ENCODE assay signal across 23 cellular contexts in genomic region chr3:16199769-16200168, GRCh38. TPM values are rescaled to one million over a fixed set of nuclear protein-coding genes. Genes with fewer than 3 reads are reported as not detected.
DNase-seq lines count a peak whose midpoint lies in the region; ATAC-seq and TF ChIP-seq lines count a peak whose summit lies in the region.
"Had no signal": no experiment of that assay in that cellular context is flagged by ENCODE, and none has a peak within 500 bp of the region (broad histone marks: within the 10 kb centered on the region; RNA-seq: fewer than 3 reads in every experiment).

No MANE protein-coding gene starts in this region.

- H3K4me1 ChIP-seq in DND-41 (ENCODE audit: insufficient read depth, low read length) (peaks cover 29% of the 10 kb centered on the region), OCI-LY7 (ENCODE audit: insufficient read depth, low read length, poor library complexity, severe bottlenecking) (no peaks in the 10 kb centered on the region), mesendoderm (ENCODE audit: control insufficient read depth, low read depth, low read length) (no peaks in the 10 kb centered on the region)
- H3K4me1 ChIP-seq: A549, Caco-2 had no signal

- H3K23ac ChIP-seq in mesendoderm (ENCODE audit: low read length): peak overlapping the region; percentile 19

- peaks cover 25% of the 10 kb centered on the region for H3K4me1 Mint-ChIP-seq in activated T-cell treated with anti-CD3 and anti-CD28 coated beads, Interleukin-2, amount 50 U/mL, for 72 hours (ENCODE audit: low read depth)

- H3K36me3 Mint-ChIP-seq in activated T-cell treated with anti-CD3 and anti-CD28 coated beads, Interleukin-2, amount 50 U/mL, for 72 hours (ENCODE audit: insufficient read depth in 2 of 2): no peaks in the 10 kb centered on the region
- H3K36me3 Mint-ChIP-seq: CD8-positive, alpha-beta T cell had no signal

- no peak overlapping the region for H4K5ac ChIP-seq in mesendoderm (ENCODE audit: low read length)

- no peaks in the 10 kb centered on the region for H3K79me2 ChIP-seq in DND-41 (ENCODE audit: insufficient read depth, low read length)
- H3K79me2 ChIP-seq in OCI-LY7 (ENCODE audit: insufficient read depth, low read depth, low read length): no peaks in the 10 kb centered on the region
- H3K79me2 ChIP-seq in mesendoderm (ENCODE audit: control insufficient read depth, insufficient read depth, low read length): no peaks in the 10 kb centered on the region

- intact Hi-C loops in OCI-LY7 (cut with micrococcal nuclease; ENCODE audit: unreplicated experiment): no loop called here

- ATAC-seq in activated T-cell treated with anti-CD3 and anti-CD28 coated beads, Interleukin-2, amount 50 U/mL, for 72 hours (replicated peaks in 1 of 2): peak in 1 of 2 donors; percentile 48
- ATAC-seq in DND-41 (ENCODE audit: insufficient read depth, low read depth) (peak; percentile 64), HG03571 (IDR thresholded peaks at IDR 0.05; ENCODE audit: unreplicated experiment) (no peak), GM21367 (IDR thresholded peaks at IDR 0.05; ENCODE audit: unreplicated experiment) (no peak)
- ATAC-seq: A549; CD8-positive, alpha-beta T cell; GM23338 had no signal

- no peak overlapping the region for H3K18ac ChIP-seq in mesendoderm (ENCODE audit: low read length)

- H3K36me3 ChIP-seq in DND-41 (ENCODE audit: insufficient read depth, low read length) (no peaks in the 10 kb centered on the region), OCI-LY7 (ENCODE audit: insufficient read depth, low read length) (no peaks in the 10 kb centered on the region), mesendoderm (ENCODE audit: control insufficient read depth, insufficient read depth, low read length) (no peaks in the 10 kb centered on the region)
- H3K36me3 ChIP-seq: MG63 had no signal

- H2AFZ ChIP-seq in DND-41 (ENCODE audit: low read depth, low read length): no peak overlapping the region
- no peak overlapping the region for H2AFZ ChIP-seq in OCI-LY7 (ENCODE audit: low read length)
- H2AFZ ChIP-seq: GM23338 had no signal

- H3K4me3 ChIP-seq in DND-41 (ENCODE audit: low read depth in 1 of 2, low read length in 2 of 2) (no peak overlapping the region), OCI-LY7 (ENCODE audit: low read depth, low read length, poor library complexity, severe bottlenecking) (no peak overlapping the region), mesendoderm (ENCODE audit: low read length) (no peak overlapping the region)
- H3K4me3 ChIP-seq: A549, GM23338, MG63 had no signal

- H2AK5ac ChIP-seq in mesendoderm (ENCODE audit: low read length): no peak overlapping the region

- H3K4ac ChIP-seq in mesendoderm (ENCODE audit: low read depth, low read length): no peak overlapping the region

- H3K27me3 Mint-ChIP-seq in activated T-cell treated with anti-CD3 and anti-CD28 coated beads, Interleukin-2, amount 50 U/mL, for 72 hours (ENCODE audit: low read depth): peaks cover 14% of the 10 kb centered on the region

- no TSS peak for BruUV-seq in OCI-LY7 (replicated peaks; lab: Mats Ljungman, UMichigan)

- no peak for DNase-seq in activated T-cell treated with anti-CD3 and anti-CD28 coated beads, Interleukin-2, amount 50 U/mL, for 72 hours
- DNase-seq in activated T-cell treated with anti-CD3 and anti-CD28 coated beads, Interleukin-2, amount 50 U/mL, for 1 hour: no peak
- DNase-seq in DND-41: peak; percentile 47
- DNase-seq in OCI-LY7 (ENCODE audit: low spot score): peak; percentile 33
- no peak for DNase-seq in mesendoderm
- no peak for DNase-seq in GM13976 (ENCODE audit: low spot score)
- DNase-seq: AML-193; Caco-2; CD8-positive, alpha-beta T cell; GF-D8; H9; KBM-7; MG63; NCI-H2029; NCI-H446; NCI-H524 treated with DMSO at 0.1 percent for 48 hours; SK-N-SH; SW 1271 had no signal

- no peak overlapping the region for H2BK5ac ChIP-seq in mesendoderm (ENCODE audit: low read length)

- in situ Hi-C loops in GM13976 (cut with MboI; ENCODE audit: low sequenced_read_pairs, unreplicated experiment): no loop called here

- no peak overlapping the region for H3K56ac ChIP-seq in mesendoderm (ENCODE audit: low read length)

- H3K79me1 ChIP-seq in mesendoderm (ENCODE audit: low read length): no peaks in the 10 kb centered on the region

- H2BK15ac ChIP-seq in mesendoderm (replicated peaks; ENCODE audit: low read depth): no peak overlapping the region

- no peaks in the 10 kb centered on the region for H3K9me3 ChIP-seq in DND-41 (ENCODE audit: insufficient read depth, low read length, severe bottlenecking)
- H3K9me3 ChIP-seq in OCI-LY7 (ENCODE audit: low read length): no peaks in the 10 kb centered on the region
- H3K9me3 ChIP-seq: A549, Caco-2, MG63, SK-N-SH had no signal

- TF ChIP-seq CTCF in DND-41 (IDR thresholded peaks at IDR 0.05; ENCODE audit: borderline replicate concordance, extremely low read depth, low read length, poor library complexity, severe bottlenecking) (no peak), OCI-LY7 (conservative IDR thresholded peaks at IDR 0.05; ENCODE audit: low read length) (no peak), GM13976 (IDR thresholded peaks at IDR 0.05; ENCODE audit: borderline replicate concordance, control extremely low read depth, extremely low read depth, insufficient read depth, missing control alignments) (no peak)

- H3K27ac ChIP-seq in DND-41 (ENCODE audit: low read length) (peak overlapping the region; percentile 60), OCI-LY7 (ENCODE audit: low read depth, low read length, poor library complexity, severe bottlenecking) (no peak overlapping the region), mesendoderm (ENCODE audit: low read depth, low read length) (no peak overlapping the region)
- H3K27ac ChIP-seq: A549, C4-2B had no signal

- H4K8ac ChIP-seq in mesendoderm (ENCODE audit: low read depth, low read length): no peak overlapping the region

- H3K27me3 ChIP-seq in DND-41 (ENCODE audit: insufficient read depth, low read length, poor library complexity) (no peaks in the 10 kb centered on the region), mesendoderm (ENCODE audit: insufficient read depth, low read length, poor library complexity) (no peaks in the 10 kb centered on the region)
- H3K27me3 ChIP-seq: MG63 had no signal

- H3K9ac ChIP-seq in DND-41 (ENCODE audit: low read depth, low read length) (peak overlapping the region; percentile 22; the same call in 1 of the 2 replicates), mesendoderm (ENCODE audit: low read length) (no peak overlapping the region)
- H3K9ac ChIP-seq: SK-N-SH had no signal

- H4K20me1 ChIP-seq in DND-41 (ENCODE audit: insufficient read depth, low read length) (no peaks in the 10 kb centered on the region), OCI-LY7 (ENCODE audit: insufficient read depth, low read length) (no peaks in the 10 kb centered on the region)

- H3K9me3 Mint-ChIP-seq in activated T-cell treated with anti-CD3 and anti-CD28 coated beads, Interleukin-2, amount 50 U/mL, for 72 hours: no peaks in the 10 kb centered on the region
- H3K9me3 Mint-ChIP-seq: CD8-positive, alpha-beta T cell; GM23338; H9 had no signal

- H2BK120ac ChIP-seq in mesendoderm (ENCODE audit: low read depth, low read length): no peak overlapping the region

- CTCF ChIA-PET in OCI-LY7 (lab: Charles Lee; ENCODE audit: unreplicated experiment): no interaction called here

- H3K9me2 ChIP-seq in OCI-LY7 (ENCODE audit: insufficient read depth, low read length): no peaks in the 10 kb centered on the region
- H3K9me2 ChIP-seq: SK-N-SH had no signal

- H3K4me2 ChIP-seq in DND-41 (ENCODE audit: insufficient read depth, low read length): no peak overlapping the region
- no peak overlapping the region for H3K4me2 ChIP-seq in OCI-LY7 (ENCODE audit: low read length)
- no peak overlapping the region for H3K4me2 ChIP-seq in mesendoderm (ENCODE audit: low read length)
- H3K4me2 ChIP-seq: A549, GM23338, SK-N-SH had no signal

- no CpG with 5 or more reads among the region's 2 CpGs for WGBS in mesendoderm (ENCODE audit: extremely low coverage, insufficient coverage, low lambda C conversion rate)

- peak overlapping the region in 1 of 2 donors; percentile 27 for H3K4me3 Mint-ChIP-seq in activated T-cell treated with anti-CD3 and anti-CD28 coated beads, Interleukin-2, amount 50 U/mL, for 72 hours
- H3K4me3 Mint-ChIP-seq: CD8-positive, alpha-beta T cell; GM23338; H9 had no signal

- POLR2A ChIA-PET in OCI-LY7 (lab: Charles Lee): no interaction called here

- H3K27ac Mint-ChIP-seq in activated T-cell treated with anti-CD3 and anti-CD28 coated beads, Interleukin-2, amount 50 U/mL, for 72 hours: peak overlapping the region; percentile 5
- H3K27ac Mint-ChIP-seq: CD8-positive, alpha-beta T cell; GM23338; H9 had no signal

RNA-seq across cellular contexts. Expression of gene GALNT15, which starts 25.3 kb away (rescaled TPM):
- total RNA-seq in activated T-cell treated with anti-CD3 and anti-CD28 coated beads, Interleukin-2, amount 50 U/mL, for 72 hours: under 1 TPM in 1 of 2 donors, not detected in 1; 0.30 TPM
- total RNA-seq in OCI-LY7 (2014; rRNA removed; shearing (Covaris generic)): 0.03 TPM in 1 of 2 replicates, not detected in the other
- total RNA-seq in OCI-LY7 (2022): not detected in 2 replicates
- polyA plus RNA-seq in mesendoderm (2013, experiment 1 of 2): 0.01 TPM
- polyA plus RNA-seq in mesendoderm (2013, experiment 2 of 2): 0.01 TPM
- total RNA-seq: Caco-2; CD8-positive, alpha-beta T cell had no signal

Comparison
In these comparisons a context has a peak if more than half of its experiments do, and no peak if none do; other contexts are left out.
1. DNase-seq: peak in DND-41 (single experiment) and OCI-LY7 (single experiment); none in activated T-cell treated with anti-CD3 and anti-CD28 coated beads, Interleukin-2, amount 50 U/mL, for 72 hours (0 of 2), activated T-cell treated with anti-CD3 and anti-CD28 coated beads, Interleukin-2, amount 50 U/mL, for 1 hour (single experiment), mesendoderm (single experiment) and GM13976 (single experiment).